ENCODE assay signal across 1 cellular context in the genomic region with DNA sequence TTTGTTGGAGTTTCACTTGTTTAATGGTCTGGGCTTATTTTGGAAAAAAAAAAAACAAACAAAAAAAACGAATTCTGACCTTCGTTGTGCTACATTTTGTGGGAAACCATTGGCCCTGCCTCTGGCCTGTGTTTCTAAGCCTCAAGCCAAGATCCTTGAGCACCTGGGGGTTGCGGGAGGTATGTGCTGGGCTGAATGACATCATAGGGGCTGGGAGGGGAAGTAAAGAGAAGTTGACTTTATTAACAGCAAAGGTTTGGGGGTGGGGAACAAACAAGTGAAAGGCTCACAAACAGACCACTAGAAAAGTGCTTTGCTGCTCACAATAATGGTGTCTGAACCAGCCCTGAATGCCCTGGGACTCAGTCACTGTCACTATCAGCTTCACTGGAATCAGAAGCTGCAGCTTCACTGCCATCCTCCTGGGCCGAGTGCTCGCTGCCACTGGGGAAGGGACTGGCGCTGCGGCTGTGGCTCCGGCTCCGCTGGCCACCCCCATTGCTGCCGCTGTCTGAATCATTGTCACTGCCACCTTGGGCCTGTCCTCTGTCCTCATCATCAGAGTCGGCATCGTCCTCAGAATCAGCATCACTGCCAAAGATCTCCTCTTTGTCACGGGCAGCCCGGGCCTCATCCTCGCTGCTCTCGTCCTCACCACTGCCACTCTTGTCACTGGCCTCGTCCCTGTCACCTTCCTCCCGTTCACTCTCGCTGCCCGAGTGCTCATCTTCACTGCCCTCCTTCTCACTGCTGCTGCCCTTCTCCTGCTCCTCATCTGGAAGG.
TF ChIP-seq lines count a peak whose summit lies in the region.

No MANE protein-coding gene starts in this region.

TF ChIP-seq in HEK293, 187 proteins besides CTCF, POLR2A, EP300 and RAD21 (continued from another document):
- TF ChIP-seq ZNF692 (tag by site-specific recombination; IDR thresholded peaks at IDR 0.05) = 0 out of 2 replicates have a peak, but pooled peaks have one; percentile 9
- peak; percentile 66 for TF ChIP-seq ZNF366 (tag by site-specific recombination; conservative IDR thresholded peaks at IDR 0.05)
- no peak for TF ChIP-seq ZNF701 (tag by site-specific recombination; IDR thresholded peaks at IDR 0.05)
- TF ChIP-seq GLIS1 (tag by site-specific recombination; IDR thresholded peaks at IDR 0.05) = peak; percentile 43
- TF ChIP-seq ZNF837 (tag by site-specific recombination; IDR thresholded peaks at IDR 0.05) = 0 out of 2 replicates have a peak, but pooled peaks have one; percentile 14
- TF ChIP-seq, protein P1, sequence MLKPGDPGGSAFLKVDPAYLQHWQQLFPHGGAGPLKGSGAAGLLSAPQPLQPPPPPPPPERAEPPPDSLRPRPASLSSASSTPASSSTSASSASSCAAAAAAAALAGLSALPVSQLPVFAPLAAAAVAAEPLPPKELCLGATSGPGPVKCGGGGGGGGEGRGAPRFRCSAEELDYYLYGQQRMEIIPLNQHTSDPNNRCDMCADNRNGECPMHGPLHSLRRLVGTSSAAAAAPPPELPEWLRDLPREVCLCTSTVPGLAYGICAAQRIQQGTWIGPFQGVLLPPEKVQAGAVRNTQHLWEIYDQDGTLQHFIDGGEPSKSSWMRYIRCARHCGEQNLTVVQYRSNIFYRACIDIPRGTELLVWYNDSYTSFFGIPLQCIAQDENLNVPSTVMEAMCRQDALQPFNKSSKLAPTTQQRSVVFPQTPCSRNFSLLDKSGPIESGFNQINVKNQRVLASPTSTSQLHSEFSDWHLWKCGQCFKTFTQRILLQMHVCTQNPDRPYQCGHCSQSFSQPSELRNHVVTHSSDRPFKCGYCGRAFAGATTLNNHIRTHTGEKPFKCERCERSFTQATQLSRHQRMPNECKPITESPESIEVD (tag by site-specific recombination; IDR thresholded peaks at IDR 0.05) = no peak
- no peak for TF ChIP-seq ZNF664 (tag by site-specific recombination; IDR thresholded peaks at IDR 0.05)
- TF ChIP-seq BCL11A (tag by site-specific recombination; IDR thresholded peaks at IDR 0.05; ENCODE audit: low read depth) = 0 out of 2 replicates have a peak, but pooled peaks have one; percentile 37
- no peak for TF ChIP-seq ZNF626 (tag by site-specific recombination; IDR thresholded peaks at IDR 0.05)
- no peak for TF ChIP-seq KLF8 (tag by site-specific recombination; IDR thresholded peaks at IDR 0.05)
TF ChIP-seq in HEK293: peak in this region for 14.
